In the genomic region with DNA sequence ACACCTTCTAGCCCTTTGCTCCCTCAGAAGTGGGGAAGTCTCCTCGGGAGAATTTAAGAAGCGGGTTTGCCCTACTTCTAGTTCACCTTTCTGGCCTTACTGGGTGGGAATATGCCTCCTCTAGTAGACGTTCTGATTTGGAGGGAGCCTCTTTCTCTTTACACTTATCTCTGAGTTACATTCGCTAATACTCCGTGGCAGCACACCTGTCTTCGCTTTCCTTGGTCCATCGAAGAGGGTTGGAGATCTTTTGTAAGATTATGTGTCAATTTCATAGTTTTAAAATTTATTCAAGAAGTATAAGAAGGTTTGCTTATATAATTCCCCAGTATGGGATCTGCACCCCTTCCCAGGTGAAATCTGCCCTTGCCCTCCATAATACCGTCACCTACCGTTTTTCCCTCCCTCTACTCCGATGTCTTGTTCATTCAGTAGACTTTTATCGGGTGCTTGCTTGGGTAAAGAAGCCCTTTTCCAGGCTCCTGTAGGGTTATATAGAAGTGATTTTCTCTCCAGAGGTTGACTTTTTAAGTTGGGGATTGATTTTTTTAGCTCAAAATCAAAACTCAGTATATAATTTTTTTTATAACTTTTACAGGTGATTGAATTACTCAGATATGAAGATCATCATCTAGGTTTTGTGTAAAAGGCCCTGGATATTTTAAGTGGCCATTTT, we compare ENCODE assay signal across 8 cellular contexts. TPM values are rescaled to one million over a fixed set of nuclear protein-coding genes. Genes with fewer than 3 reads are reported as not detected.
DNase-seq lines count a peak whose midpoint lies in the region; ATAC-seq and TF ChIP-seq lines count a peak whose summit lies in the region.

No MANE protein-coding gene starts in this region.

- H3K23ac ChIP-seq in mesendoderm (ENCODE audit: low read length), result no peak overlapping the region

- peak overlapping the region; percentile 25 for H3K4ac ChIP-seq in mesendoderm (ENCODE audit: low read depth, low read length)

- H4K8ac ChIP-seq in mesendoderm (ENCODE audit: low read depth, low read length), result no peak overlapping the region

- TF ChIP-seq POLR2A in breast epithelium (IDR thresholded peaks at IDR 0.05), result no peak

- H2BK5ac ChIP-seq in mesendoderm (ENCODE audit: low read length), result no peak overlapping the region

- H3K4me1 Mint-ChIP-seq in CD4-positive, alpha-beta T cell (ENCODE audit: low read depth), result peaks cover 56% of the 10 kb centered on the region

- H3K18ac ChIP-seq in mesendoderm (ENCODE audit: low read length), result peak overlapping the region; percentile 61

- peak overlapping the region; percentile 100 for H3K27ac ChIP-seq in CD4-positive, alpha-beta T cell (ENCODE audit: low read depth, low read length)
- peak overlapping the region; percentile 98 to 100 for H3K27ac ChIP-seq in breast epithelium
- peak overlapping the region; percentile 99 for H3K27ac ChIP-seq in mesendoderm (ENCODE audit: low read depth, low read length)
- peak overlapping the region; percentile 70 to 76 for H3K27ac ChIP-seq in aorta (ENCODE audit: low read depth in 1 of 2, low read length in 2 of 2)

- peak overlapping the region; percentile 100 for H3K56ac ChIP-seq in mesendoderm (ENCODE audit: low read length)

- H3K36me3 ChIP-seq in breast epithelium, result no peaks in the 10 kb centered on the region
- H3K36me3 ChIP-seq in mesendoderm (ENCODE audit: control insufficient read depth, insufficient read depth, low read length), result no peaks in the 10 kb centered on the region
- no peaks in the 10 kb centered on the region for H3K36me3 ChIP-seq in aorta (ENCODE audit: control insufficient read depth in 1 of 2, insufficient read depth in 2 of 2, low read length in 1 of 2)

- H3K9me3 ChIP-seq in CD4-positive, alpha-beta T cell (ENCODE audit: control insufficient read depth, low read length), result no peaks in the 10 kb centered on the region
- H3K9me3 ChIP-seq in breast epithelium (no peaks in the 10 kb centered on the region), aorta (ENCODE audit: control insufficient read depth, low read length) (no peaks in the 10 kb centered on the region)

- H2AK5ac ChIP-seq in mesendoderm (ENCODE audit: low read length), result no peak overlapping the region

- intact Hi-C loops in CD4-positive, alpha-beta T cell (cut with DNase I, micrococcal nuclease), result loop anchor here (1.0 to 10.0 kb wide), 10 partner anchors 14 to 1868 kb away; a partner anchor contains a TSS
- intact Hi-C loops in breast epithelium (cut with DNase I; ENCODE audit: low total_unique reads), result no loop called here
- intact Hi-C loops in aorta (cut with DNase I), result loop anchor here (5.0 kb wide), 2 partner anchors 42 to 223 kb away; a partner anchor contains a TSS

- H2BK120ac ChIP-seq in mesendoderm (ENCODE audit: low read depth, low read length), result no peak overlapping the region

- H3K27me3 ChIP-seq in CD4-positive, alpha-beta T cell (ENCODE audit: control insufficient read depth, insufficient read depth, low read length), result no peaks in the 10 kb centered on the region
- H3K27me3 ChIP-seq in breast epithelium (no peaks in the 10 kb centered on the region), mesendoderm (ENCODE audit: insufficient read depth, low read length, poor library complexity) (no peaks in the 10 kb centered on the region), aorta (ENCODE audit: control insufficient read depth in 1 of 2, insufficient read depth in 2 of 2, low read length in 1 of 2) (no peaks in the 10 kb centered on the region)

- WGBS in mesendoderm (ENCODE audit: extremely low coverage, insufficient coverage, low lambda C conversion rate), result no CpG with 5 or more reads among the region's 11 CpGs
- WGBS in aorta, 2 donors, result 1% methylated on average over 11 of the region's 11 CpGs

- H3K4me1 ChIP-seq in breast epithelium (no peaks in the 10 kb centered on the region), mesendoderm (ENCODE audit: control insufficient read depth, low read depth, low read length) (no peaks in the 10 kb centered on the region), aorta (ENCODE audit: control insufficient read depth in 1 of 2, insufficient read depth in 2 of 2, low read length in 2 of 2) (no peaks in the 10 kb centered on the region)

- peak overlapping the region; percentile 94 for H3K4me2 ChIP-seq in mesendoderm (ENCODE audit: low read length)

- H3K27ac Mint-ChIP-seq in CD4-positive, alpha-beta T cell, result peak overlapping the region; percentile 96

- TF ChIP-seq CTCF in CD4-positive, alpha-beta T cell (IDR thresholded peaks at IDR 0.05), result no peak
- TF ChIP-seq CTCF in breast epithelium (IDR thresholded peaks at IDR 0.05), result no peak

- CTCF ChIA-PET in CD4-positive, alpha-beta T cell (lab: Charles Lee), result no interaction called here

- no peak for DNase-seq in CD4-positive, alpha-beta T cell
- DNase-seq in LoVo (ENCODE audit: low spot score) (peak; percentile 5), breast epithelium (ENCODE audit: low spot score in 2 of 2) (no peak), mesendoderm (peak; percentile 31), aorta (no peak), NCI-H524 treated with DMSO at 0.1 percent for 48 hours (lab: John Stamatoyannopoulos, UW) (no peak), NCI-H1930 (lab: John Stamatoyannopoulos, UW) (no peak)

- H3K4me3 ChIP-seq in breast epithelium, result peak overlapping the region; percentile 83 to 95 (median 92)
- peak overlapping the region; percentile 98 for H3K4me3 ChIP-seq in mesendoderm (ENCODE audit: low read length)
- peak overlapping the region; percentile 60 to 80 for H3K4me3 ChIP-seq in aorta (ENCODE audit: low read length in 2 of 2)

- no peaks in the 10 kb centered on the region for H3K9me3 Mint-ChIP-seq in CD4-positive, alpha-beta T cell

- peak overlapping the region; percentile 99 for H3K9ac ChIP-seq in mesendoderm (ENCODE audit: low read length)

- H2BK15ac ChIP-seq in mesendoderm (replicated peaks; ENCODE audit: low read depth), result no peak overlapping the region

- H3K4me3 Mint-ChIP-seq in CD4-positive, alpha-beta T cell, result peak overlapping the region; percentile 98

- no peaks in the 10 kb centered on the region for H3K79me1 ChIP-seq in mesendoderm (ENCODE audit: low read length)

- peaks cover 70% of the 10 kb centered on the region for H3K36me3 Mint-ChIP-seq in CD4-positive, alpha-beta T cell (ENCODE audit: low read depth)

- peaks cover 54% of the 10 kb centered on the region for H3K79me2 ChIP-seq in mesendoderm (ENCODE audit: control insufficient read depth, insufficient read depth, low read length)

- H4K5ac ChIP-seq in mesendoderm (ENCODE audit: low read length), result no peak overlapping the region

- no peak for ATAC-seq in CD4-positive, alpha-beta T cell (ENCODE audit: poor library complexity)
- no peak for ATAC-seq in aorta (ENCODE audit: low FRiP score)
- ATAC-seq in HG02981 (IDR thresholded peaks at IDR 0.05; ENCODE audit: unreplicated experiment), result no peak

- no peaks in the 10 kb centered on the region for H3K27me3 Mint-ChIP-seq in CD4-positive, alpha-beta T cell

- POLR2A ChIA-PET in CD4-positive, alpha-beta T cell (lab: Charles Lee), result interaction anchor here (0.5 to 1.6 kb wide), 7 partner anchors 13 to 1151 kb away, joined by 3 to 6 read pairs (median 4); a partner anchor contains a TSS

RNA-seq across cellular contexts. Expression of a gene that starts 1.1 kb away (rescaled TPM):
- 100 to 1,000 TPM; 136 to 137 TPM for total RNA-seq in CD4-positive, alpha-beta T cell
- total RNA-seq in breast epithelium (100 to 1,000 TPM in 1 of 3 donors, 10 to 100 TPM in 2; 61.1 to 141 (median 93.1) TPM), aorta (10 to 100 TPM; 63.0 to 79.0 TPM)
- polyA plus RNA-seq in mesendoderm (2013, experiment 1 of 2), result 69.5 TPM
- polyA plus RNA-seq in mesendoderm (2013, experiment 2 of 2), result 69.2 TPM
- 10 to 100 TPM; 35.6 to 42.5 TPM for polyA plus RNA-seq in aorta

Comparison
In these comparisons a context has a peak if more than half of its experiments do, and no peak if none do; other contexts are left out.
1. DNase-seq: peak in LoVo (single experiment) and mesendoderm (single experiment); none in CD4-positive, alpha-beta T cell (0 of 10), breast epithelium (0 of 2), aorta (0 of 2), NCI-H524 treated with DMSO at 0.1 percent for 48 hours (single experiment) and NCI-H1930 (0 of 2).
2. Peak in every context shown above with its lines, with median percentiles within 50 percentile points of each other: H3K27ac ChIP-seq and H3K4me3 ChIP-seq.